ENCODE assay signal across 8 cellular contexts in the genomic region with DNA sequence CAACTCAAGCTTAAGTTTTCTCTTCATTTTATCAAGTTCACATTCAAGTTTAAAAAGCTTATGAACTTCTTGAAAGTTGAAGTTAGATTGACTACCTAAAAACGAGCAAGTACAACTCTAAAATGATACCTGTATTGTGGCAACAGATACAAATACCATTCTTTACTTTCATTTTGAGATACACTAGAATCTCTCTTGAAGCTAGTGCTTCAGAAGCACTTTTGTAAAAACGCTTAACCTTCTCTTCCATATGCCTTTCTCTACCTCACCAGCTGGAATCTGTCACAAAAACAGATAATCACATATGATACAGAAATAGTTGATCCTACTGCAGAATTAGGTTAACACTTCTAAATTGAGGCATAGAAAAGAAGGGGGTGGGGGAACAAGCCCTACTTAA. TPM values are rescaled to one million over a fixed set of nuclear protein-coding genes. Genes with fewer than 3 reads are reported as not detected.
A peak's percentile ranks its signal among the peaks of the same experiment; 100 is the strongest.
DNase-seq lines count a peak whose midpoint lies in the region; ATAC-seq, FAIRE-seq and TF ChIP-seq lines count a peak whose summit lies in the region.

No MANE protein-coding gene starts in this region.

- POLR2A ChIA-PET in CD8-positive, alpha-beta memory T cell (lab: Charles Lee) = interaction anchor here (0.6 to 1.1 kb wide), 2 partner anchors 24 to 54 kb away, joined by 3 to 5 read pairs; no protein-coding TSS in a partner anchor

- no peaks in the 10 kb centered on the region for H3K9me3 ChIP-seq in CD8-positive, alpha-beta memory T cell (ENCODE audit: low read length)
- H3K9me3 ChIP-seq in effector memory CD4-positive, alpha-beta T cell (ENCODE audit: control insufficient read depth, low read length) = no peaks in the 10 kb centered on the region
- H3K9me3 ChIP-seq in pancreas = no peaks in the 10 kb centered on the region

- TF ChIP-seq POLR2A in erythroblast (IDR thresholded peaks at IDR 0.05; ENCODE audit: low read length) = no peak

- no peaks in the 10 kb centered on the region for H3K27me3 ChIP-seq in CD8-positive, alpha-beta memory T cell (ENCODE audit: insufficient read depth, low read length, poor library complexity, severe bottlenecking)
- H3K27me3 ChIP-seq in effector memory CD4-positive, alpha-beta T cell (replicated peaks; ENCODE audit: control insufficient read depth, insufficient read depth, low read length, poor library complexity, severe bottlenecking) = no peaks in the 10 kb centered on the region
- H3K27me3 ChIP-seq in pancreas = no peaks in the 10 kb centered on the region

- H3K9me3 Mint-ChIP-seq in CD8-positive, alpha-beta memory T cell = no peaks in the 10 kb centered on the region

- peak overlapping the region; percentile 98 to 100 (median 100) for H3K27ac Mint-ChIP-seq in CD8-positive, alpha-beta memory T cell

- 1% methylated on average over 2 of the region's 2 CpGs for WGBS in pancreas, 2 donors

- H3K27me3 Mint-ChIP-seq in CD8-positive, alpha-beta memory T cell = peaks cover 0 to 6% of the 10 kb centered on the region in 2 donors

- no peak for TF ChIP-seq CTCF in pancreas (IDR thresholded peaks at IDR 0.05)

- H3K4me1 Mint-ChIP-seq in CD8-positive, alpha-beta memory T cell = peaks cover 50 to 82% (median 69%) of the 10 kb centered on the region in 3 donors

- peak overlapping the region; percentile 92 to 100 (median 100) for H3K4me3 Mint-ChIP-seq in CD8-positive, alpha-beta memory T cell

- ATAC-seq in GM21390 (IDR thresholded peaks at IDR 0.05; ENCODE audit: unreplicated experiment) (peak; percentile 27), pancreas (no peak)

- CTCF ChIA-PET in CD8-positive, alpha-beta memory T cell (lab: Charles Lee) = interaction anchor here (0.8 to 1.3 kb wide), 2 partner anchors 26 to 275 kb away, joined by 3 read pairs; no protein-coding TSS in a partner anchor

- H3K4me1 ChIP-seq in CD8-positive, alpha-beta memory T cell (ENCODE audit: insufficient read depth, low read length) = peaks cover 27% of the 10 kb centered on the region
- H3K4me1 ChIP-seq in effector memory CD4-positive, alpha-beta T cell (ENCODE audit: control insufficient read depth, insufficient read depth, low read length, poor library complexity, severe bottlenecking) = peaks cover 7% of the 10 kb centered on the region
- H3K4me1 ChIP-seq in pancreas = peaks cover 25 to 37% (median 35%) of the 10 kb centered on the region in 3 donors

- intact Hi-C loops in pancreas (cut with DNase I) = no loop called here

- H3K36me3 ChIP-seq in CD8-positive, alpha-beta memory T cell (ENCODE audit: insufficient read depth, low read length) = peaks cover 6% of the 10 kb centered on the region
- peaks cover 22% of the 10 kb centered on the region for H3K36me3 ChIP-seq in effector memory CD4-positive, alpha-beta T cell (ENCODE audit: control insufficient read depth, insufficient read depth, low read length)
- peaks cover 0 to 21% (median 0%) of the 10 kb centered on the region in 3 donors for H3K36me3 ChIP-seq in pancreas

- DNase-seq in CD8-positive, alpha-beta memory T cell = no peak
- DNase-seq in LoVo (ENCODE audit: low spot score) (peak; percentile 16), pancreas (no peak), NCI-H69 (lab: John Stamatoyannopoulos, UW) (no peak), activated gamma-delta T cell (lab: John Stamatoyannopoulos, UW) (no peak), erythroblast (lab: John Stamatoyannopoulos, UW) (no peak)
- no peak for DNase-seq in effector memory CD4-positive, alpha-beta T cell

- no peak for FAIRE-seq in pancreas (lab: Jason Lieb, UNC)

- peaks cover 5 to 56% (median 15%) of the 10 kb centered on the region in 3 donors for H3K36me3 Mint-ChIP-seq in CD8-positive, alpha-beta memory T cell

- H3K27ac ChIP-seq in CD8-positive, alpha-beta memory T cell (ENCODE audit: low read depth, low read length) = peak overlapping the region; percentile 90
- H3K27ac ChIP-seq in effector memory CD4-positive, alpha-beta T cell (ENCODE audit: insufficient read depth, low read length, poor library complexity, severe bottlenecking) = peak overlapping the region; percentile 97
- peak overlapping the region; percentile 96 to 99 (median 96) for H3K27ac ChIP-seq in pancreas

- peak overlapping the region; percentile 87 for H3K4me3 ChIP-seq in CD8-positive, alpha-beta memory T cell (ENCODE audit: low read length)
- peak overlapping the region; percentile 80 for H3K4me3 ChIP-seq in effector memory CD4-positive, alpha-beta T cell (ENCODE audit: insufficient read depth, low read depth, low read length, poor library complexity, severe bottlenecking)
- peak overlapping the region; percentile 71 to 87 (median 82) for H3K4me3 ChIP-seq in pancreas

RNA-seq across cellular contexts. Expression of a gene that starts 1.6 kb away (rescaled TPM):
- 10 to 100 TPM; 17.1 to 17.2 TPM for total RNA-seq in CD8-positive, alpha-beta memory T cell
- 16.4 TPM for polyA plus RNA-seq in CD8-positive, alpha-beta memory T cell
- total RNA-seq in pancreas = 10 to 100 TPM; 24.6 to 39.0 (median 34.4) TPM
- polyA plus RNA-seq in pancreas = 10 to 100 TPM; 42.0 to 48.9 TPM
